ENCODE assay signal across 8 cellular contexts in genomic region chrX:49100704-49101628, GRCh38. TPM values are rescaled to one million over a fixed set of nuclear protein-coding genes. Genes with fewer than 3 reads are reported as not detected.
A peak's percentile ranks its signal among the peaks of the same experiment; 100 is the strongest.
DNase-seq lines count a peak whose midpoint lies in the region; ATAC-seq, FAIRE-seq and TF ChIP-seq lines count a peak whose summit lies in the region.

No MANE protein-coding gene starts in this region.

- no peak overlapping the region for H2BK12ac ChIP-seq in H1 (ENCODE audit: low read depth, low read length)

- peak overlapping the region; percentile 74 for H2AFZ ChIP-seq in H1 (ENCODE audit: low read length)

- no peak overlapping the region for H3K56ac ChIP-seq in H1 (replicated peaks; ENCODE audit: insufficient read length, low read depth, low read length)

- H3K9ac ChIP-seq in H1 (replicated peaks in 1 of 4; ENCODE audit: extremely low read depth in 1 of 4, low read depth in 3 of 4, low read length in 3 of 4) = peak overlapping the region in 3 of 4 experiments; percentile 25 to 76 (median 35); a peak in 6 of 7 replicates

- FAIRE-seq in H1 (lab: Jason Lieb, UNC) = no peak

- H4K5ac ChIP-seq in H1 (ENCODE audit: insufficient read length, low read depth, low read length) = peak overlapping the region; percentile 60

- TF ChIP-seq POLR2A in H1 (IDR thresholded peaks at IDR 0.05; ENCODE audit: control extremely low read depth in 1 of 2, low read depth in 2 of 2, low read length in 2 of 2) = no peak

- no peak overlapping the region for H2BK5ac ChIP-seq in H1 (ENCODE audit: low read depth, low read length)

- H3K4me3 ChIP-seq in H1 (ENCODE audit: extremely low read depth in 1 of 4, insufficient read depth in 2 of 4, low read depth in 3 of 4, low read length in 4 of 4) = peak overlapping the region; percentile 68 to 94 (median 84)

- H4K8ac ChIP-seq in H1 (ENCODE audit: extremely low read depth, insufficient read depth, low read length) = no peak overlapping the region; the same call in none of the 2 replicates

- no peaks in the 10 kb centered on the region for H3K27me3 ChIP-seq in H1 (replicated peaks in 1 of 4; ENCODE audit: control insufficient read depth in 3 of 4, extremely low read depth in 1 of 4, insufficient read depth in 3 of 4, low read length in 3 of 4)

- H3K79me1 ChIP-seq in H1 (ENCODE audit: low read depth, low read length) = no peaks in the 10 kb centered on the region

- H4K91ac ChIP-seq in H1 (replicated peaks; ENCODE audit: insufficient read length, low read length) = peak overlapping the region; percentile 89

- peak overlapping the region; percentile 87; the same call in 1 of the 2 replicates for H3K18ac ChIP-seq in H1 (ENCODE audit: extremely low read depth, low read length)

- H2AK5ac ChIP-seq in H1 (ENCODE audit: low read depth, low read length) = no peak overlapping the region

- POLR2A ChIA-PET in H1 (lab: Charles Lee; ENCODE audit: partially characterized antibody) = interaction anchor here (1.0 kb wide), 1 partner anchor 22 kb away, joined by 3 read pairs; no protein-coding TSS in a partner anchor

- no peak overlapping the region for H3K14ac ChIP-seq in H1 (ENCODE audit: insufficient read length)

- H3K79me2 ChIP-seq in H1 (ENCODE audit: control insufficient read depth in 1 of 2, insufficient read depth in 2 of 2, low read length in 2 of 2) = peaks cover 0 to 3% of the 10 kb centered on the region in 2 experiments; a peak in 1 of 4 replicates

- no peak for TF ChIP-seq CTCF in GM20000 (IDR thresholded peaks at IDR 0.05; ENCODE audit: extremely low read depth, missing control alignments)
- no peak for TF ChIP-seq CTCF in H1 (IDR thresholded peaks at IDR 0.05; ENCODE audit: control extremely low read depth in 1 of 3, insufficient read depth in 1 of 3, low read depth in 1 of 3, low read length in 3 of 3)

- no peak overlapping the region for H3K4ac ChIP-seq in H1 (replicated peaks; ENCODE audit: insufficient read length, low read depth, low read length)

- peak overlapping the region; percentile 74 to 77 for H3K4me2 ChIP-seq in H1 (ENCODE audit: insufficient read depth in 1 of 2, low read depth in 2 of 2, low read length in 2 of 2)

- CTCF ChIA-PET in H1 (lab: Charles Lee; ENCODE audit: partially characterized antibody) = no interaction called here

- peaks cover 2% of the 10 kb centered on the region; the same call in 1 of the 2 replicates for H3K23me2 ChIP-seq in H1 (ENCODE audit: low read depth, low read length)

- no peak overlapping the region; the same call in 1 of the 2 replicates for H3K27ac ChIP-seq in H1 (ENCODE audit: low read depth, low read length)

- no peaks in the 10 kb centered on the region for H3K36me3 Mint-ChIP-seq in memory B cell

- no peaks in the 10 kb centered on the region for H3K36me3 ChIP-seq in H1 (ENCODE audit: control insufficient read depth in 2 of 4, insufficient read depth in 4 of 4, low read length in 3 of 4)

- no peak overlapping the region for H2BK15ac ChIP-seq in H1 (ENCODE audit: low read length)

- peak overlapping the region; percentile 89 for H3K4me3 Mint-ChIP-seq in memory B cell

- ATAC-seq in memory B cell (ENCODE audit: low read depth) = peak; percentile 90

- no peaks in the 10 kb centered on the region for H4K20me1 ChIP-seq in H1 (replicated peaks in 1 of 2; ENCODE audit: control insufficient read depth in 1 of 2, insufficient read depth in 2 of 2, low read length in 2 of 2)

- H2BK20ac ChIP-seq in H1 (ENCODE audit: low read length) = no peak overlapping the region

- no peaks in the 10 kb centered on the region; a peak in 1 of 7 replicates for H3K4me1 ChIP-seq in H1 (replicated peaks in 1 of 4; ENCODE audit: control insufficient read depth in 3 of 4, insufficient read depth in 4 of 4, low read length in 3 of 4)

- no peaks in the 10 kb centered on the region for H3K9me3 ChIP-seq in H1 (ENCODE audit: insufficient read depth in 2 of 2, low read depth in 1 of 2, low read length in 1 of 2)

- DNase-seq in COLO668 (lab: John Stamatoyannopoulos, UW; ENCODE audit: unreplicated experiment) (peak; percentile 95), GM20000 (ENCODE audit: low spot score) (peak; percentile 95), HS-5 (ENCODE audit: low read depth) (peak; percentile 59), NK-92 (lab: John Stamatoyannopoulos, UW; ENCODE audit: unreplicated experiment) (peak; percentile 61), H1 (ENCODE audit: low read depth in 1 of 2, low spot score in 2 of 2) (peak; percentile 78 to 86), memory B cell (ENCODE audit: low spot score in 2 of 2) (peak; percentile 68 to 75)
- DNase-seq in activated CD8-positive, alpha-beta memory T cell treated with anti-CD3 and anti-CD28 coated beads for 24 hours = peak; percentile 91
- peak; percentile 74 for DNase-seq in stimulated activated CD8-positive, alpha-beta memory T cell treated with anti-CD3 and anti-CD28 coated beads, Interleukin-12 subunit alpha, Interleukin-12 subunit beta, amount 100 ng/mL, for 1 hour (ENCODE audit: low read depth)

- peak overlapping the region; percentile 87 for H3K27ac Mint-ChIP-seq in memory B cell

- no peak for TF ChIP-seq RAD21 in H1 (IDR thresholded peaks at IDR 0.05 in 1 of 2, conservative IDR thresholded peaks at IDR 0.05 in 1 of 2; ENCODE audit: low read depth in 2 of 2, low read length in 2 of 2)

- TF ChIP-seq EP300 in H1 (IDR thresholded peaks at IDR 0.05; ENCODE audit: borderline replicate concordance in 1 of 2, low read depth in 2 of 2, low read length in 2 of 2) = no peak

- 3% methylated on average over 29 of the region's 74 CpGs; no CpG with 5 or more reads in 1 of the 2 experiments for WGBS in H1 (ENCODE audit: extremely low coverage in 1 of 2, insufficient coverage in 1 of 2, insufficient read length in 1 of 2, insufficient replicate concordance in 2 of 2, low coverage in 1 of 2, low lambda C conversion rate in 2 of 2, missing lambda C conversion rate in 1 of 2), 2 experiments

- no peak overlapping the region for H2BK120ac ChIP-seq in H1 (replicated peaks; ENCODE audit: low read depth, low read length)

- no peak overlapping the region for H3K23ac ChIP-seq in H1 (ENCODE audit: insufficient read length)

- no peaks in the 10 kb centered on the region for H3K27me3 Mint-ChIP-seq in memory B cell

- no peaks in the 10 kb centered on the region for H3K9me3 Mint-ChIP-seq in memory B cell

- peaks cover 3% of the 10 kb centered on the region for H3K4me1 Mint-ChIP-seq in memory B cell

TF ChIP-seq in H1, 55 proteins besides CTCF, POLR2A, EP300 and RAD21 (continues in another document):
- peak; percentile 61 for TF ChIP-seq CHD2 (IDR thresholded peaks at IDR 0.05; ENCODE audit: low read length)
- TF ChIP-seq SRF (IDR thresholded peaks at IDR 0.05; ENCODE audit: low read depth, low read length) = no peak

RNA-seq across cellular contexts. Expression of gene WDR45, which starts 21.3 kb away (rescaled TPM):
- total RNA-seq in H1 (2021; fragmentation: NEBNext Ultra II Directional; extraction: Animal tissue kit (Norgen Biotek cat#: 25700)) = 26.0 and 27.9 TPM in 2 replicates
- 49.7 and 50.6 TPM in 2 replicates for polyA plus RNA-seq in H1 (2011; rRNA removed)
- 51.8 TPM for polyA plus RNA-seq in H1 (2011; cell fraction: cytosol; rRNA removed)
- polyA plus RNA-seq in H1 (2011; cell fraction: nucleus; rRNA removed) = 104 TPM
- polyA plus RNA-seq in H1 (2012, experiment 1 of 2) = 32.3 to 42.3 TPM (median 33.9 TPM) in 4 replicates
- polyA plus RNA-seq in H1 (2012, experiment 2 of 2) = 62.2 TPM
- 19.3 TPM for polyA plus RNA-seq in H1 (2013, experiment 1 of 2)
- polyA plus RNA-seq in H1 (2013, experiment 2 of 2) = 17.3 TPM
- polyA minus RNA-seq in H1 (2011; rRNA and poly(A)+ RNA removed) = 49.9 and 58.4 TPM in 2 replicates
- 20.3 TPM for polyA minus RNA-seq in H1 (2011; cell fraction: cytosol; rRNA and poly(A)+ RNA removed)
- polyA minus RNA-seq in H1 (2011; cell fraction: nucleus; rRNA and poly(A)+ RNA removed) = 51.7 TPM

RNA-seq across cellular contexts. Expression of gene GPKOW, which starts 22.6 kb away (rescaled TPM):
- 16.8 and 17.9 TPM in 2 replicates for total RNA-seq in H1 (2021; fragmentation: NEBNext Ultra II Directional; extraction: Animal tissue kit (Norgen Biotek cat#: 25700))
- 11.9 and 14.0 TPM in 2 replicates for polyA plus RNA-seq in H1 (2011; rRNA removed)
- polyA plus RNA-seq in H1 (2011; cell fraction: cytosol; rRNA removed) = 22.1 TPM
- 14.3 TPM for polyA plus RNA-seq in H1 (2011; cell fraction: nucleus; rRNA removed)
- polyA plus RNA-seq in H1 (2012, experiment 1 of 2) = 17.1 to 21.3 TPM (median 20.4 TPM) in 4 replicates
- polyA plus RNA-seq in H1 (2012, experiment 2 of 2) = 9.8 TPM
- 9.7 TPM for polyA plus RNA-seq in H1 (2013, experiment 1 of 2)
- polyA plus RNA-seq in H1 (2013, experiment 2 of 2) = 10.5 TPM
- 12.1 and 12.5 TPM in 2 replicates for polyA minus RNA-seq in H1 (2011; rRNA and poly(A)+ RNA removed)
- polyA minus RNA-seq in H1 (2011; cell fraction: cytosol; rRNA and poly(A)+ RNA removed) = 9.2 TPM
- 4.7 TPM for polyA minus RNA-seq in H1 (2011; cell fraction: nucleus; rRNA and poly(A)+ RNA removed)

RNA-seq across cellular contexts. Expression of gene PRAF2, which starts 27.2 kb away (rescaled TPM):
- 11.3 and 12.1 TPM in 2 replicates for total RNA-seq in H1 (2021; fragmentation: NEBNext Ultra II Directional; extraction: Animal tissue kit (Norgen Biotek cat#: 25700))
- 15.4 and 18.9 TPM in 2 replicates for polyA plus RNA-seq in H1 (2011; rRNA removed)
- polyA plus RNA-seq in H1 (2011; cell fraction: cytosol; rRNA removed) = 10.0 TPM
- 16.8 TPM for polyA plus RNA-seq in H1 (2011; cell fraction: nucleus; rRNA removed)
- polyA plus RNA-seq in H1 (2012, experiment 1 of 2) = 19.2 to 23.8 TPM (median 20.4 TPM) in 4 replicates
- polyA plus RNA-seq in H1 (2012, experiment 2 of 2) = 21.6 TPM
- polyA plus RNA-seq in H1 (2013, experiment 1 of 2) = 32.0 TPM
- 35.7 TPM for polyA plus RNA-seq in H1 (2013, experiment 2 of 2)
- polyA minus RNA-seq in H1 (2011; rRNA and poly(A)+ RNA removed) = 5.8 and 6.2 TPM in 2 replicates
- 11.2 TPM for polyA minus RNA-seq in H1 (2011; cell fraction: cytosol; rRNA and poly(A)+ RNA removed)
- 5.5 TPM for polyA minus RNA-seq in H1 (2011; cell fraction: nucleus; rRNA and poly(A)+ RNA removed)

RNA-seq across cellular contexts. Expression of gene CCDC120, which starts 42.2 kb away (rescaled TPM):
- total RNA-seq in H1 (2021; fragmentation: NEBNext Ultra II Directional; extraction: Animal tissue kit (Norgen Biotek cat#: 25700)) = 11.8 and 11.9 TPM in 2 replicates
- polyA plus RNA-seq in H1 (2011; rRNA removed) = 4.9 and 8.6 TPM in 2 replicates
- polyA plus RNA-seq in H1 (2011; cell fraction: cytosol; rRNA removed) = 5.2 TPM
- polyA plus RNA-seq in H1 (2011; cell fraction: nucleus; rRNA removed) = 16.9 TPM
- 7.7 to 10.3 TPM (median 9.3 TPM) in 4 replicates for polyA plus RNA-seq in H1 (2012, experiment 1 of 2)
- polyA plus RNA-seq in H1 (2012, experiment 2 of 2) = 7.5 TPM
- 7.6 TPM for polyA plus RNA-seq in H1 (2013, experiment 1 of 2)
- polyA plus RNA-seq in H1 (2013, experiment 2 of 2) = 7.6 TPM
- 3.1 and 5.0 TPM in 2 replicates for polyA minus RNA-seq in H1 (2011; rRNA and poly(A)+ RNA removed)
- polyA minus RNA-seq in H1 (2011; cell fraction: cytosol; rRNA and poly(A)+ RNA removed) = 6.9 TPM
- polyA minus RNA-seq in H1 (2011; cell fraction: nucleus; rRNA and poly(A)+ RNA removed) = 5.9 TPM

RNA-seq across cellular contexts. Expression of gene TFE3, which starts 57.8 kb away (rescaled TPM):
- total RNA-seq in H1 (2021; fragmentation: NEBNext Ultra II Directional; extraction: Animal tissue kit (Norgen Biotek cat#: 25700)) = 52.9 and 55.2 TPM in 2 replicates
- 33.7 and 81.1 TPM in 2 replicates for polyA plus RNA-seq in H1 (2011; rRNA removed)
- polyA plus RNA-seq in H1 (2011; cell fraction: cytosol; rRNA removed) = 44.1 TPM
- polyA plus RNA-seq in H1 (2011; cell fraction: nucleus; rRNA removed) = 70.3 TPM
- polyA plus RNA-seq in H1 (2012, experiment 1 of 2) = 41.3 to 65.5 TPM (median 59.6 TPM) in 4 replicates
- polyA plus RNA-seq in H1 (2012, experiment 2 of 2) = 49.6 TPM
- polyA plus RNA-seq in H1 (2013, experiment 1 of 2) = 36.8 TPM
- polyA plus RNA-seq in H1 (2013, experiment 2 of 2) = 35.5 TPM
- polyA minus RNA-seq in H1 (2011; rRNA and poly(A)+ RNA removed) = 44.0 and 51.3 TPM in 2 replicates
- polyA minus RNA-seq in H1 (2011; cell fraction: cytosol; rRNA and poly(A)+ RNA removed) = 51.0 TPM
- polyA minus RNA-seq in H1 (2011; cell fraction: nucleus; rRNA and poly(A)+ RNA removed) = 28.0 TPM
